In genomic region chr5:127369772-127370171, GRCh38 we compare ENCODE assay signal across 14 cellular contexts.
DNase-seq lines count a peak whose midpoint lies in the region; TF ChIP-seq lines count a peak whose summit lies in the region.
"Had no signal": no experiment of that assay in that cellular context is flagged by ENCODE, and none has a peak within 500 bp of the region (broad histone marks: within the 10 kb centered on the region; RNA-seq: fewer than 3 reads in every experiment).

No MANE protein-coding gene starts in this region.

- H3K4me1 Mint-ChIP-seq in brain: peaks cover 65% of the 10 kb centered on the region
- H3K4me1 Mint-ChIP-seq: CD4-positive, CD25-positive, alpha-beta regulatory T cell; T-cell had no signal

- H3K36me3 ChIP-seq in skeletal muscle satellite cell (ENCODE audit: insufficient read depth, low read length): no peaks in the 10 kb centered on the region

- no peaks in the 10 kb centered on the region for H3K27me3 ChIP-seq in skeletal muscle satellite cell (ENCODE audit: control insufficient read depth, insufficient read depth, low read length)

- H3K9me3 ChIP-seq in skeletal muscle satellite cell (replicated peaks; ENCODE audit: low read length): no peaks in the 10 kb centered on the region

- H3K27ac Mint-ChIP-seq in brain: peak overlapping the region in 4 of 5 experiments; percentile 35 to 81 (median 76)
- H3K27ac Mint-ChIP-seq: CD4-positive, CD25-positive, alpha-beta regulatory T cell; T-cell had no signal

- peaks cover 22% of the 10 kb centered on the region for H3K36me3 Mint-ChIP-seq in brain
- H3K36me3 Mint-ChIP-seq: CD4-positive, CD25-positive, alpha-beta regulatory T cell; T-cell had no signal

- peak overlapping the region in 1 of 5 experiments; percentile 62 for H3K4me3 Mint-ChIP-seq in brain
- H3K4me3 Mint-ChIP-seq: CD4-positive, CD25-positive, alpha-beta regulatory T cell; T-cell had no signal

- DNase-seq in NCI-H510A treated with DMSO at 0.1 percent for 48 hours (lab: John Stamatoyannopoulos, UW) (peak; percentile 13), NCI-H510A (lab: John Stamatoyannopoulos, UW) (no peak), NCI-H524 (lab: John Stamatoyannopoulos, UW) (peak; percentile 78 to 95), DMS79 treated with DMSO at 0.1 percent for 48 hours (lab: John Stamatoyannopoulos, UW) (no peak), pons (ENCODE audit: low spot score) (no peak)
- DNase-seq: CD4-positive, CD25-positive, alpha-beta regulatory T cell; GOT3; NCI-H1048; NCI-H2227 treated with DMSO at 0.1 percent for 48 hours; T-cell had no signal

- H3K4me3 ChIP-seq in skeletal muscle satellite cell (ENCODE audit: low read length): no peak overlapping the region
- H3K4me3 ChIP-seq: K562, SK-N-MC had no signal

- no peaks in the 10 kb centered on the region for H3K27me3 Mint-ChIP-seq in brain

- H3K9ac ChIP-seq in skeletal muscle satellite cell (ENCODE audit: low read depth, low read length): peak overlapping the region; percentile 61

- H3K4me1 ChIP-seq in skeletal muscle satellite cell (ENCODE audit: control insufficient read depth, insufficient read depth, low read length): peaks cover 29% of the 10 kb centered on the region

- H3K4me2 ChIP-seq in skeletal muscle satellite cell (ENCODE audit: low read length): peak overlapping the region; percentile 30

- TF ChIP-seq CTCF in brain (conservative IDR thresholded peaks at IDR 0.05): no peak

- H3K9me3 Mint-ChIP-seq in brain: no peaks in the 10 kb centered on the region

Comparison
In these comparisons a context has a peak if more than half of its experiments do, and no peak if none do; other contexts are left out.
1. DNase-seq: peak in NCI-H510A treated with DMSO at 0.1 percent for 48 hours (single experiment) and NCI-H524 (2 of 2); none in NCI-H510A (single experiment), DMS79 treated with DMSO at 0.1 percent for 48 hours (single experiment) and pons (single experiment).